17 cellular contexts compared by ENCODE assay signal in the genomic region with DNA sequence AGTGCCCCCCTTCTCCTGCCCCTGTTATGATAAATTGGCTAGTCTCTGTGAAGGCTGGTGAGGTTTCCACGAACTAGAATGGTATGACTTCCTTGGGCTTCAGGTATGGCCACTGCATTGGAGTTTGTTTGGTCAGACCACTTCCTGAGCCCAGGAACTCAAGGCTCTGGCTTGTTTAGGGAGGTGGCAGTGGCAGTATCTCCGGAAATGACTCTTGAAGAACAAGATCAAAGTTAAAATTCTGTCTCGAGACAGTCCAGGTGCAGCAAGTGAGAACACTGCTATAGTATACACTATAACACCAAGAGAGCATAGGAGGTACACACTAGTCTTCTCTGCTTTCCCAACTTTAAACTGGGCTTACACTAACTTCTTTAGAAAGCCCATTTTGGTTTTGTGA.
DNase-seq lines count a peak whose midpoint lies in the region; ATAC-seq lines count a peak whose summit lies in the region.
"Had no signal": no experiment of that assay in that cellular context is flagged by ENCODE, and none has a peak within 500 bp of the region (broad histone marks: within the 10 kb centered on the region; RNA-seq: fewer than 3 reads in every experiment).

No MANE protein-coding gene starts in this region.

- no peak overlapping the region for H3K4me3 Mint-ChIP-seq in activated CD4-positive, alpha-beta T cell treated with anti-CD3 and anti-CD28 coated beads for 36 hours
- H3K4me3 Mint-ChIP-seq in stimulated activated naive CD8-positive, alpha-beta T cell treated with anti-CD3 and anti-CD28 coated beads, Interleukin-15, amount 100 ng/mL, for 72 hours, result no peak overlapping the region
- no peak overlapping the region for H3K4me3 Mint-ChIP-seq in central memory CD8-positive, alpha-beta T cell

- ATAC-seq in activated CD4-positive, alpha-beta T cell treated with anti-CD3 and anti-CD28 coated beads for 36 hours, result peak; percentile 23
- ATAC-seq in stimulated activated naive CD8-positive, alpha-beta T cell treated with anti-CD3 and anti-CD28 coated beads, Interleukin-15, amount 100 ng/mL, for 72 hours, result peak; percentile 65
- no peak for ATAC-seq in stimulated activated naive CD8-positive, alpha-beta T cell treated with anti-CD3 and anti-CD28 coated beads, Interleukin-15, Interleukin-2, amounts not matched to agents 100 U/mL and 50 U/mL, for 24 hours
- peak; percentile 24 for ATAC-seq in central memory CD8-positive, alpha-beta T cell (replicated peaks; ENCODE audit: extremely low read depth, poor library complexity, severe bottlenecking)
- ATAC-seq in HG02981 (IDR thresholded peaks at IDR 0.05; ENCODE audit: unreplicated experiment), result no peak

- intact Hi-C loops in activated CD4-positive, alpha-beta T cell treated with anti-CD3 and anti-CD28 coated beads for 36 hours (cut with DNase I, micrococcal nuclease), result no loop called here

- H3K27ac Mint-ChIP-seq in activated CD4-positive, alpha-beta T cell treated with anti-CD3 and anti-CD28 coated beads for 36 hours, result peak overlapping the region; percentile 4
- H3K27ac Mint-ChIP-seq in stimulated activated naive CD8-positive, alpha-beta T cell treated with anti-CD3 and anti-CD28 coated beads, Interleukin-15, amount 100 ng/mL, for 72 hours, result no peak overlapping the region
- H3K27ac Mint-ChIP-seq in central memory CD8-positive, alpha-beta T cell (ENCODE audit: low read depth), result peak overlapping the region; percentile 63

- CTCF ChIA-PET in activated CD4-positive, alpha-beta T cell treated with anti-CD3 and anti-CD28 coated beads for 36 hours (lab: Charles Lee), result interaction anchor here (1.0 kb wide), 1 partner anchor 11 kb away, joined by 4 read pairs; no protein-coding TSS in a partner anchor

- H3K4me1 Mint-ChIP-seq in activated CD4-positive, alpha-beta T cell treated with anti-CD3 and anti-CD28 coated beads for 36 hours, result peaks cover 58% of the 10 kb centered on the region
- H3K4me1 Mint-ChIP-seq in stimulated activated naive CD8-positive, alpha-beta T cell treated with anti-CD3 and anti-CD28 coated beads, Interleukin-15, amount 100 ng/mL, for 72 hours, result peaks cover 51% of the 10 kb centered on the region
- peaks cover 65% of the 10 kb centered on the region for H3K4me1 Mint-ChIP-seq in central memory CD8-positive, alpha-beta T cell

- POLR2A ChIA-PET in activated CD4-positive, alpha-beta T cell treated with anti-CD3 and anti-CD28 coated beads for 36 hours (lab: Charles Lee), result interaction anchor here (0.7 kb wide), 1 partner anchor 63 kb away, joined by 4 read pairs; no protein-coding TSS in a partner anchor

- H3K36me3 Mint-ChIP-seq in activated CD4-positive, alpha-beta T cell treated with anti-CD3 and anti-CD28 coated beads for 36 hours (ENCODE audit: low read depth), result peaks cover 8% of the 10 kb centered on the region
- H3K36me3 Mint-ChIP-seq in central memory CD8-positive, alpha-beta T cell (ENCODE audit: insufficient read depth), result peaks cover 6% of the 10 kb centered on the region

- H3K27me3 Mint-ChIP-seq in activated CD4-positive, alpha-beta T cell treated with anti-CD3 and anti-CD28 coated beads for 36 hours, result no peaks in the 10 kb centered on the region
- H3K27me3 Mint-ChIP-seq in stimulated activated naive CD8-positive, alpha-beta T cell treated with anti-CD3 and anti-CD28 coated beads, Interleukin-15, amount 100 ng/mL, for 72 hours, result no peaks in the 10 kb centered on the region
- no peaks in the 10 kb centered on the region for H3K27me3 Mint-ChIP-seq in central memory CD8-positive, alpha-beta T cell

- H3K9me3 Mint-ChIP-seq in activated CD4-positive, alpha-beta T cell treated with anti-CD3 and anti-CD28 coated beads for 36 hours (ENCODE audit: low read depth), result peaks cover 3% of the 10 kb centered on the region
- H3K9me3 Mint-ChIP-seq in stimulated activated naive CD8-positive, alpha-beta T cell treated with anti-CD3 and anti-CD28 coated beads, Interleukin-15, amount 100 ng/mL, for 72 hours, result no peaks in the 10 kb centered on the region
- no peaks in the 10 kb centered on the region for H3K9me3 Mint-ChIP-seq in central memory CD8-positive, alpha-beta T cell

- DNase-seq in activated CD4-positive, alpha-beta T cell treated with anti-CD3 and anti-CD28 coated beads for 36 hours, result no peak
- no peak for DNase-seq in activated CD4-positive, alpha-beta T cell treated with anti-CD3 and anti-CD28 coated beads for 48 hours
- peak in 1 of 2 donors; percentile 15 for DNase-seq in stimulated activated naive CD8-positive, alpha-beta T cell treated with anti-CD3 and anti-CD28 coated beads, Interleukin-15, amount 100 ng/mL, for 72 hours
- no peak for DNase-seq in stimulated activated naive CD8-positive, alpha-beta T cell treated with anti-CD3 and anti-CD28 coated beads, Interleukin-15, Interleukin-2, amounts not matched to agents 100 U/mL and 50 U/mL, for 24 hours
- no peak for DNase-seq in central memory CD8-positive, alpha-beta T cell (ENCODE audit: low spot score in 2 of 2)
- DNase-seq in NCI-H1417 treated with DMSO at 0.1 percent for 48 hours (lab: John Stamatoyannopoulos, UW), result no peak
- no peak for DNase-seq in NCI-H526 treated with DMSO at 0.1 percent for 48 hours (lab: John Stamatoyannopoulos, UW)
- DNase-seq: 8988T, H7, KBM-7, NCI-H1092, NCI-H187, NCI-H446, NCI-H774, Peyer's patch, Right ventricle myocardium superior had no signal

Comparison
In these comparisons a context has a peak if more than half of its experiments do, and no peak if none do; other contexts are left out.
1. ATAC-seq: peak in activated CD4-positive, alpha-beta T cell treated with anti-CD3 and anti-CD28 coated beads for 36 hours (single experiment), stimulated activated naive CD8-positive, alpha-beta T cell treated with anti-CD3 and anti-CD28 coated beads, Interleukin-15, amount 100 ng/mL, for 72 hours (single experiment) and central memory CD8-positive, alpha-beta T cell (single experiment); none in stimulated activated naive CD8-positive, alpha-beta T cell treated with anti-CD3 and anti-CD28 coated beads, Interleukin-15, Interleukin-2, amounts not matched to agents 100 U/mL and 50 U/mL, for 24 hours (single experiment) and HG02981 (single experiment).
2. H3K27ac Mint-ChIP-seq: peak in activated CD4-positive, alpha-beta T cell treated with anti-CD3 and anti-CD28 coated beads for 36 hours (single experiment) and central memory CD8-positive, alpha-beta T cell (single experiment); none in stimulated activated naive CD8-positive, alpha-beta T cell treated with anti-CD3 and anti-CD28 coated beads, Interleukin-15, amount 100 ng/mL, for 72 hours (0 of 2).